ENCODE assay signal across 29 cellular contexts in the genomic region with DNA sequence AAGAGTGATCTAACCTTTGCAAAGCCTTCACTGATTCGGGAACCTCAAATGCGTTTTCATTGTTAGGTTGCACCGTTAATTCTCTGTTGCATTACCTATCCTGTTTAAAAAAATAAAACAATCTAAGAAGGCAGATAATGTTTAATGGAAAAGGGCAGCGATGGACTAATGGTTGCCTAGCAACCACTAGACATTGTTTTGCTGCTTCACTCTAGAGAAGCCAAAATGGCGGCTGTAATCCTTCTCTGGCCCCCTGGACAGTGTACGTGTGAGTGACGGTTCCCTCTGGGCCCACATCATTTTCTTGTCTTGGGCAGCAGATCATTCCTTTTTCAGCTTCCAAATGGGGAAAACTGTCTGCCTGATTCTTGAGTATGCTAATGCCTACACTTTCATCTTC.
"Had no signal": no experiment of that assay in that cellular context is flagged by ENCODE, and none has a peak within 500 bp of the region (broad histone marks: within the 10 kb centered on the region; RNA-seq: fewer than 3 reads in every experiment).

No MANE protein-coding gene starts in this region.

- H3K4me2 ChIP-seq: neural progenitor cell had no signal

- FAIRE-seq: pancreas, small intestine had no signal

- H3K4me1 ChIP-seq: pancreas, psoas muscle, right lobe of liver, suprapubic skin, transverse colon, upper lobe of right lung, vagina had no signal

- H3K36me3 ChIP-seq: neural progenitor cell, neutrophil, pancreas, right lobe of liver, sigmoid colon, thoracic aorta, tibial artery, transverse colon, upper lobe of right lung, vagina had no signal

- ATAC-seq: naive thymus-derived CD4-positive, alpha-beta T cell; natural killer cell; pancreas; psoas muscle; right cardiac atrium; right lobe of liver; stimulated activated effector memory CD8-positive, alpha-beta T cell treated with anti-CD3 and anti-CD28 coated beads, Interleukin-12 subunit alpha, Interleukin-12 subunit beta, amount 100 ng/mL, for 72 hours; stimulated activated naive B cell treated with anti-CD40 and anti-IgM and Interleukin-4, amounts not matched to agents 10 μg/mL and 1 μg/mL and 100 μg/mL, for 72 hours; stimulated activated naive CD8-positive, alpha-beta T cell treated with anti-CD3 and anti-CD28 coated beads, Interleukin-15, amount 100 ng/mL, for 72 hours; upper lobe of right lung had no signal

- H3K4me3 ChIP-seq: neural progenitor cell, pancreas, psoas muscle, right lobe of liver, sigmoid colon, suprapubic skin, thoracic aorta, tibial artery, transverse colon, upper lobe of right lung, vagina had no signal

- H3K4me1 Mint-ChIP-seq: natural killer cell; nephron; stimulated activated effector memory CD8-positive, alpha-beta T cell treated with anti-CD3 and anti-CD28 coated beads, Interleukin-12 subunit alpha, Interleukin-12 subunit beta, amount 100 ng/mL, for 72 hours; stimulated activated naive B cell treated with anti-CD40 and anti-IgM and Interleukin-4, amounts not matched to agents 10 μg/mL and 1 μg/mL and 100 μg/mL, for 72 hours; stimulated activated naive CD8-positive, alpha-beta T cell treated with anti-CD3 and anti-CD28 coated beads, Interleukin-15, amount 100 ng/mL, for 72 hours had no signal

- H3K27me3 ChIP-seq: neural progenitor cell, sigmoid colon, suprapubic skin, tibial artery, transverse colon, upper lobe of right lung, vagina had no signal

- H3K9me3 ChIP-seq: neutrophil, pancreas, psoas muscle, right lobe of liver, sigmoid colon, suprapubic skin, thoracic aorta, tibial artery, transverse colon, upper lobe of right lung, vagina had no signal

- H3K9me3 Mint-ChIP-seq: natural killer cell; nephron; neural progenitor cell; stimulated activated effector memory CD8-positive, alpha-beta T cell treated with anti-CD3 and anti-CD28 coated beads, Interleukin-12 subunit alpha, Interleukin-12 subunit beta, amount 100 ng/mL, for 72 hours; stimulated activated naive B cell treated with anti-CD40 and anti-IgM and Interleukin-4, amounts not matched to agents 10 μg/mL and 1 μg/mL and 100 μg/mL, for 72 hours; stimulated activated naive CD8-positive, alpha-beta T cell treated with anti-CD3 and anti-CD28 coated beads, Interleukin-15, amount 100 ng/mL, for 72 hours; type B pancreatic cell had no signal

- H3K4me3 Mint-ChIP-seq: naive thymus-derived CD4-positive, alpha-beta T cell; natural killer cell; nephron; neural progenitor cell; stimulated activated effector memory CD8-positive, alpha-beta T cell treated with anti-CD3 and anti-CD28 coated beads, Interleukin-12 subunit alpha, Interleukin-12 subunit beta, amount 100 ng/mL, for 72 hours; stimulated activated naive B cell treated with anti-CD40 and anti-IgM and Interleukin-4, amounts not matched to agents 10 μg/mL and 1 μg/mL and 100 μg/mL, for 72 hours; stimulated activated naive CD8-positive, alpha-beta T cell treated with anti-CD3 and anti-CD28 coated beads, Interleukin-15, amount 100 ng/mL, for 72 hours; type B pancreatic cell had no signal

- H3K27ac Mint-ChIP-seq: natural killer cell; nephron; neural progenitor cell; progenitor cell of endocrine pancreas; stimulated activated effector memory CD8-positive, alpha-beta T cell treated with anti-CD3 and anti-CD28 coated beads, Interleukin-12 subunit alpha, Interleukin-12 subunit beta, amount 100 ng/mL, for 72 hours; stimulated activated naive B cell treated with anti-CD40 and anti-IgM and Interleukin-4, amounts not matched to agents 10 μg/mL and 1 μg/mL and 100 μg/mL, for 72 hours; stimulated activated naive CD8-positive, alpha-beta T cell treated with anti-CD3 and anti-CD28 coated beads, Interleukin-15, amount 100 ng/mL, for 72 hours; type B pancreatic cell had no signal

- H3K27me3 Mint-ChIP-seq: progenitor cell of endocrine pancreas; stimulated activated naive B cell treated with anti-CD40 and anti-IgM and Interleukin-4, amounts not matched to agents 10 μg/mL and 1 μg/mL and 100 μg/mL, for 72 hours; stimulated activated naive CD8-positive, alpha-beta T cell treated with anti-CD3 and anti-CD28 coated beads, Interleukin-15, amount 100 ng/mL, for 72 hours; type B pancreatic cell had no signal

- H3K36me3 Mint-ChIP-seq: natural killer cell; stimulated activated effector memory CD8-positive, alpha-beta T cell treated with anti-CD3 and anti-CD28 coated beads, Interleukin-12 subunit alpha, Interleukin-12 subunit beta, amount 100 ng/mL, for 72 hours had no signal

- DNase-seq: naive thymus-derived CD4-positive, alpha-beta T cell; natural killer cell; nucleus accumbens; pancreas; psoas muscle; right cardiac atrium; right lobe of liver; sigmoid colon; small intestine; stimulated activated CD4-positive, alpha-beta T cell treated with anti-CD3 and anti-CD28 coated beads, Interleukin-15, amount 100 ng/mL, for 24 hours; stimulated activated CD4-positive, alpha-beta T cell treated with anti-CD3 and anti-CD28 coated beads, Interleukin-2, amount 100 ng/mL, for 24 hours; stimulated activated CD4-positive, alpha-beta T cell treated with anti-CD3 and anti-CD28 coated beads, Interleukin-2, amount 100 ng/mL, for 48 hours; stimulated activated CD4-positive, alpha-beta T cell treated with anti-CD3 and anti-CD28 coated beads, Interleukin-4, amount 100 ng/mL, for 24 hours; stimulated activated naive B cell treated with anti-CD40 and anti-IgM and Interleukin-4, amounts not matched to agents 10 μg/mL and 1 μg/mL and 100 μg/mL, for 72 hours; stimulated activated naive CD4-positive, alpha-beta T cell treated with Interleukin-2 at 50 U/mL for 16 hours; stimulated activated naive CD8-positive, alpha-beta T cell treated with anti-CD3 and anti-CD28 coated beads, Interleukin-15, amount 100 ng/mL, for 72 hours; substantia nigra; tibial artery; transverse colon; upper lobe of right lung had no signal

- H3K27ac ChIP-seq: neural progenitor cell, neutrophil, pancreas, psoas muscle, right lobe of liver, sigmoid colon, suprapubic skin, thoracic aorta, tibial artery, transverse colon, upper lobe of right lung, vagina had no signal

- H2AFZ ChIP-seq: neural progenitor cell had no signal

- H3K9ac ChIP-seq: neural progenitor cell had no signal
